In genomic region chr2:102050854-102051391, GRCh38 we compare ENCODE assay signal across 10 cellular contexts. TPM values are rescaled to one million over a fixed set of nuclear protein-coding genes. Genes with fewer than 3 reads are reported as not detected.
DNase-seq lines count a peak whose midpoint lies in the region; ATAC-seq and TF ChIP-seq lines count a peak whose summit lies in the region.
"Had no signal": no experiment of that assay in that cellular context is flagged by ENCODE, and none has a peak within 500 bp of the region (broad histone marks: within the 10 kb centered on the region; RNA-seq: fewer than 3 reads in every experiment).

No MANE protein-coding gene starts in this region.

- ATAC-seq in HG02885 (IDR thresholded peaks at IDR 0.05; ENCODE audit: poor library complexity, unreplicated experiment), result no peak

- DNase-seq in NB4 (ENCODE audit: low read depth) (peak; percentile 82), lower leg skin (ENCODE audit: low spot score in 2 of 2) (peak; percentile 90 to 96), substantia nigra (lab: John Stamatoyannopoulos, UW) (peak in 28 of 49 donors; percentile 8 to 68 (median 35)), DMS79 (lab: John Stamatoyannopoulos, UW) (no peak), NCI-H82 treated with DMSO at 0.1 percent for 48 hours (lab: John Stamatoyannopoulos, UW; ENCODE audit: unreplicated experiment) (no peak)
- DNase-seq in NK-92 treated with Interleukin-12 subunit alpha and Interleukin-12 subunit beta, amount 100 ng/mL, for 24 hours (lab: John Stamatoyannopoulos, UW), result no peak
- DNase-seq: NCI-H187 had no signal

- TF ChIP-seq POLR2A in NB4 (IDR thresholded peaks at IDR 0.05; ENCODE audit: extremely low read depth, insufficient read length), result no peak
- no peak for TF ChIP-seq POLR2A in lower leg skin (IDR thresholded peaks at IDR 0.05)

- 21 to 28% methylated on average over 7 of the region's 7 CpGs for WGBS in lower leg skin, 2 donors

- H3K27me3 ChIP-seq in duodenal mucosa (ENCODE audit: control insufficient read depth in 1 of 2, insufficient read depth in 2 of 2, low read length in 2 of 2), result no peaks in the 10 kb centered on the region

- no peak overlapping the region for H3K9ac ChIP-seq in duodenal mucosa (ENCODE audit: low read depth in 1 of 2, low read length in 2 of 2)

- peak overlapping the region; percentile 21 for H3K27ac ChIP-seq in duodenal mucosa (ENCODE audit: low read depth, low read length)
- no peak overlapping the region for H3K27ac ChIP-seq in substantia nigra (ENCODE audit: low read depth, low read length, poor library complexity, severe bottlenecking)

- no peaks in the 10 kb centered on the region for H3K9me3 ChIP-seq in duodenal mucosa (ENCODE audit: control insufficient read depth in 1 of 2, low read length in 2 of 2)

- no peaks in the 10 kb centered on the region for H3K36me3 ChIP-seq in duodenal mucosa (ENCODE audit: control insufficient read depth in 1 of 2, insufficient read depth in 2 of 2, low read length in 2 of 2)

- peaks cover 3 to 20% of the 10 kb centered on the region in 2 donors for H3K4me1 ChIP-seq in duodenal mucosa (ENCODE audit: control insufficient read depth in 1 of 2, insufficient read depth in 2 of 2, low read length in 2 of 2)

- intact Hi-C loops in lower leg skin (cut with DNase I; ENCODE audit: low total_unique reads), result no loop called here

- TF ChIP-seq CTCF in NB4 (IDR thresholded peaks at IDR 0.05; ENCODE audit: low read depth, low read length) (no peak), lower leg skin (IDR thresholded peaks at IDR 0.05) (no peak)

- no peak overlapping the region for H3K4me3 ChIP-seq in NB4 (ENCODE audit: low read depth, low read length)
- no peak overlapping the region for H3K4me3 ChIP-seq in duodenal mucosa (ENCODE audit: low read depth in 1 of 2, low read length in 2 of 2)
- H3K4me3 ChIP-seq in lower leg skin (ENCODE audit: low read depth, poor library complexity, severe bottlenecking), result no peak overlapping the region

RNA-seq across cellular contexts. Expression of gene IL1R2, which starts 59.2 kb away (rescaled TPM):
- 100 to 1,000 TPM in 1 of 4 donors, 10 to 100 TPM in 3; 58.4 to 106 (median 68.7) TPM for total RNA-seq in lower leg skin
- total RNA-seq: temporal lobe had no signal

Comparison
In these comparisons a context has a peak if more than half of its experiments do, and no peak if none do; other contexts are left out.
1. DNase-seq: peak in NB4 (single experiment), lower leg skin (2 of 2) and substantia nigra (28 of 49); none in NK-92 treated with Interleukin-12 subunit alpha and Interleukin-12 subunit beta, amount 100 ng/mL, for 24 hours (single experiment), DMS79 (single experiment) and NCI-H82 treated with DMSO at 0.1 percent for 48 hours (single experiment).